ENCODE assay signal across 1 cellular context in the genomic region with DNA sequence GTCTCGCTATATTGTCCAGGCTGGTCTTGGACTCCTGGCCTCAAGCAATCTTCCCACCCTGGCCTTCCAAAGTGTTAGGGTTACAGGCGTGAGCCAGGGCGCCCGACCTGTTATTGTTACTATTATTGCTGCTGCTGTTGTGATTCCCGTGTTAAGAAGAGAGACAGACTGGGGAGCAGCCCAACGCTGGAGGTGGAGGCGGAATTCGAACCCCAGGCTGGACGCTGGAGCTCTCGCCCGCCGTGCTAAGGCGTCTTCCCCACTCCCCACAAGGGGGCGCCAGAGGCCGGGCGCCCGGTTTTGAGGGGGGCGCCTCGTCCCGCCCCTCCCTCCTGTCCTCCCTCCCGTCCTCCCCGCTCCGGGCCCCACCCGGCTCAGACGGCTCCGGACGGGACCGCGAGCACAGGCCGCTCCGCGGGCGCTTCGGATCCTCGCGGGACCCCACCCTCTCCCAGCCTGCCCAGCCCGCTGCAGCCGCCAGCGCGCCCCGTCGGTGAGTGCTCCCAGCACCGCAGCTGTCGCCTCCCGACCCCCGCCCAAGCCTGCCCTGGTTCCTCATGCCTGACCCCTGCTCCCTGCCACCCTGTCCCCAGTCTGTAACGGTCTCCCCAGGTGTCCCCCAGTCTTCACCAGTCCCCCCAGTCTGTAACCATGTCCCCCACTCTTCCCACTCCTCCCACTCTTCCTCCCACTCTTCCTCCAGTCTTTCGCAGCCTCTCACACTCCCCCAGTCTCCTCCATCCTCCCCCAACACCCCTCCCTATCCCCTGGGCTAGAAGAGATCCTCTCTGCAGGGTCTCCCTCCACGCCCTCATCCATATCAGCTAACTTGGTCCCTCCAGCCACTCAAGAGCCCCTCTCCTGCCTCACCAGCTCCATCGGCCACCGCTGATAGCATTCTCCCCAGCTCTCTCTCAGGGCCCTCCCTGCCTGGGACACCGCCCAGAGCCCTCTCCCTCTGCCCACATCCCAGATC.
TF ChIP-seq lines count a peak whose summit lies in the region.

A gene with protein sequence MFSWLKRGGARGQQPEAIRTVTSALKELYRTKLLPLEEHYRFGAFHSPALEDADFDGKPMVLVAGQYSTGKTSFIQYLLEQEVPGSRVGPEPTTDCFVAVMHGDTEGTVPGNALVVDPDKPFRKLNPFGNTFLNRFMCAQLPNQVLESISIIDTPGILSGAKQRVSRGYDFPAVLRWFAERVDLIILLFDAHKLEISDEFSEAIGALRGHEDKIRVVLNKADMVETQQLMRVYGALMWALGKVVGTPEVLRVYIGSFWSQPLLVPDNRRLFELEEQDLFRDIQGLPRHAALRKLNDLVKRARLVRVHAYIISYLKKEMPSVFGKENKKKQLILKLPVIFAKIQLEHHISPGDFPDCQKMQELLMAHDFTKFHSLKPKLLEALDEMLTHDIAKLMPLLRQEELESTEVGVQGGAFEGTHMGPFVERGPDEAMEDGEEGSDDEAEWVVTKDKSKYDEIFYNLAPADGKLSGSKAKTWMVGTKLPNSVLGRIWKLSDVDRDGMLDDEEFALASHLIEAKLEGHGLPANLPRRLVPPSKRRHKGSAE (plus strand): TSS at position 377 of the 976 bp plus-strand sequence. CDS start 3,191 bp downstream, outside the sequence.

TF ChIP-seq in K562, 482 proteins besides CTCF, POLR2A, EP300 and RAD21 (continued from another document and continues in another):
- TF ChIP-seq, protein P1, sequence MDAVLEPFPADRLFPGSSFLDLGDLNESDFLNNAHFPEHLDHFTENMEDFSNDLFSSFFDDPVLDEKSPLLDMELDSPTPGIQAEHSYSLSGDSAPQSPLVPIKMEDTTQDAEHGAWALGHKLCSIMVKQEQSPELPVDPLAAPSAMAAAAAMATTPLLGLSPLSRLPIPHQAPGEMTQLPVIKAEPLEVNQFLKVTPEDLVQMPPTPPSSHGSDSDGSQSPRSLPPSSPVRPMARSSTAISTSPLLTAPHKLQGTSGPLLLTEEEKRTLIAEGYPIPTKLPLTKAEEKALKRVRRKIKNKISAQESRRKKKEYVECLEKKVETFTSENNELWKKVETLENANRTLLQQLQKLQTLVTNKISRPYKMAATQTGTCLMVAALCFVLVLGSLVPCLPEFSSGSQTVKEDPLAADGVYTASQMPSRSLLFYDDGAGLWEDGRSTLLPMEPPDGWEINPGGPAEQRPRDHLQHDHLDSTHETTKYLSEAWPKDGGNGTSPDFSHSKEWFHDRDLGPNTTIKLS (IDR thresholded peaks at IDR 0.05; ENCODE audit: borderline replicate concordance, low read depth): no peak
- TF ChIP-seq SMAD2 (IDR thresholded peaks at IDR 0.05; ENCODE audit: low read depth, low read length) (no peak), ZNF274 (IDR thresholded peaks at IDR 0.05; ENCODE audit: borderline replicate concordance, low read depth, low read length) (no peak), CXXC5 (CRISPR knock-in tag; IDR thresholded peaks at IDR 0.05) (peak; percentile 78), RUNX1 (IDR thresholded peaks at IDR 0.05; ENCODE audit: low read depth) (no peak), RBM14 (IDR thresholded peaks at IDR 0.05; ENCODE audit: borderline replicate concordance, insufficient read depth, low read depth, low read length) (no peak), ZNF431 (CRISPR knock-in tag; IDR thresholded peaks at IDR 0.05) (0 out of 2 replicates have a peak, but pooled peaks have one; percentile 30), MAZ (CRISPR knock-in tag; conservative IDR thresholded peaks at IDR 0.05 in 1 of 2, IDR thresholded peaks at IDR 0.05 in 1 of 2) (peak; percentile 97 to 99), NCOA6 (IDR thresholded peaks at IDR 0.05) (no peak; the same call in 1 of the 2 replicates), HNRNPLL (IDR thresholded peaks at IDR 0.05; ENCODE audit: low read depth, low read length, poor library complexity, severe bottlenecking) (no peak), CBX1 (IDR thresholded peaks at IDR 0.05; ENCODE audit: low read depth) (peak; percentile 71; the same call in 1 of the 2 replicates), GTF2A2 (tag; IDR thresholded peaks at IDR 0.05) (no peak), PREB (CRISPR knock-in tag; IDR thresholded peaks at IDR 0.05) (no peak), ELK1 (CRISPR knock-in tag; IDR thresholded peaks at IDR 0.05) (no peak), ZKSCAN3 (CRISPR knock-in tag; IDR thresholded peaks at IDR 0.05) (no peak), ZFX (CRISPR knock-in tag; IDR thresholded peaks at IDR 0.05) (peak; percentile 58), POLR2H (tag; IDR thresholded peaks at IDR 0.05; ENCODE audit: low read depth) (no peak), ZSCAN29 (IDR thresholded peaks at IDR 0.05) (no peak), PTTG1 (tag; IDR thresholded peaks at IDR 0.05; ENCODE audit: low read depth) (no peak), KLF1 (tag; IDR thresholded peaks at IDR 0.05) (no peak), HNRNPL (IDR thresholded peaks at IDR 0.05; ENCODE audit: low read depth, low read length) (no peak), ESRRB (CRISPR knock-in tag; IDR thresholded peaks at IDR 0.05; ENCODE audit: borderline replicate concordance) (no peak), TRIM24 (IDR thresholded peaks at IDR 0.05) (peak in 1 of 2 experiments; percentile 7; a peak in 1 of 4 replicates), POLR2B (IDR thresholded peaks at IDR 0.05; ENCODE audit: low read depth, partially characterized antibody) (peak; percentile 50), TCFL5 (CRISPR knock-in tag; conservative IDR thresholded peaks at IDR 0.05) (no peak), PCBP1 (IDR thresholded peaks at IDR 0.05; ENCODE audit: low read depth, low read length, poor library complexity, severe bottlenecking) (peak; percentile 86)
- TF ChIP-seq, protein P2, sequence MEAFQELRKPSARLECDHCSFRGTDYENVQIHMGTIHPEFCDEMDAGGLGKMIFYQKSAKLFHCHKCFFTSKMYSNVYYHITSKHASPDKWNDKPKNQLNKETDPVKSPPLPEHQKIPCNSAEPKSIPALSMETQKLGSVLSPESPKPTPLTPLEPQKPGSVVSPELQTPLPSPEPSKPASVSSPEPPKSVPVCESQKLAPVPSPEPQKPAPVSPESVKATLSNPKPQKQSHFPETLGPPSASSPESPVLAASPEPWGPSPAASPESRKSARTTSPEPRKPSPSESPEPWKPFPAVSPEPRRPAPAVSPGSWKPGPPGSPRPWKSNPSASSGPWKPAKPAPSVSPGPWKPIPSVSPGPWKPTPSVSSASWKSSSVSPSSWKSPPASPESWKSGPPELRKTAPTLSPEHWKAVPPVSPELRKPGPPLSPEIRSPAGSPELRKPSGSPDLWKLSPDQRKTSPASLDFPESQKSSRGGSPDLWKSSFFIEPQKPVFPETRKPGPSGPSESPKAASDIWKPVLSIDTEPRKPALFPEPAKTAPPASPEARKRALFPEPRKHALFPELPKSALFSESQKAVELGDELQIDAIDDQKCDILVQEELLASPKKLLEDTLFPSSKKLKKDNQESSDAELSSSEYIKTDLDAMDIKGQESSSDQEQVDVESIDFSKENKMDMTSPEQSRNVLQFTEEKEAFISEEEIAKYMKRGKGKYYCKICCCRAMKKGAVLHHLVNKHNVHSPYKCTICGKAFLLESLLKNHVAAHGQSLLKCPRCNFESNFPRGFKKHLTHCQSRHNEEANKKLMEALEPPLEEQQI (IDR thresholded peaks at IDR 0.05): no peak
- TF ChIP-seq, protein P3, sequence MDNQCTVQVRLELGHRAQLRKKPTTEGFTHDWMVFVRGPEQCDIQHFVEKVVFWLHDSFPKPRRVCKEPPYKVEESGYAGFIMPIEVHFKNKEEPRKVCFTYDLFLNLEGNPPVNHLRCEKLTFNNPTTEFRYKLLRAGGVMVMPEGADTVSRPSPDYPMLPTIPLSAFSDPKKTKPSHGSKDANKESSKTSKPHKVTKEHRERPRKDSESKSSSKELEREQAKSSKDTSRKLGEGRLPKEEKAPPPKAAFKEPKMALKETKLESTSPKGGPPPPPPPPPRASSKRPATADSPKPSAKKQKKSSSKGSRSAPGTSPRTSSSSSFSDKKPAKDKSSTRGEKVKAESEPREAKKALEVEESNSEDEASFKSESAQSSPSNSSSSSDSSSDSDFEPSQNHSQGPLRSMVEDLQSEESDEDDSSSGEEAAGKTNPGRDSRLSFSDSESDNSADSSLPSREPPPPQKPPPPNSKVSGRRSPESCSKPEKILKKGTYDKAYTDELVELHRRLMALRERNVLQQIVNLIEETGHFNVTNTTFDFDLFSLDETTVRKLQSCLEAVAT (IDR thresholded peaks at IDR 0.05): 0 out of 4 replicates have a peak, but pooled peaks of 1 of the 2 experiments have one; percentile 43
- TF ChIP-seq, protein P4, sequence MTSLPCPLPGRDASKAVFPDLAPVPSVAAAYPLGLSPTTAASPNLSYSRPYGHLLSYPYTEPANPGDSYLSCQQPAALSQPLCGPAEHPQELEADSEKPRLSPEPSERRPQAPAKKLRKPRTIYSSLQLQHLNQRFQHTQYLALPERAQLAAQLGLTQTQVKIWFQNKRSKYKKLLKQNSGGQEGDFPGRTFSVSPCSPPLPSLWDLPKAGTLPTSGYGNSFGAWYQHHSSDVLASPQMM (CRISPR knock-in tag; IDR thresholded peaks at IDR 0.05): no peak
- TF ChIP-seq, protein P5, sequence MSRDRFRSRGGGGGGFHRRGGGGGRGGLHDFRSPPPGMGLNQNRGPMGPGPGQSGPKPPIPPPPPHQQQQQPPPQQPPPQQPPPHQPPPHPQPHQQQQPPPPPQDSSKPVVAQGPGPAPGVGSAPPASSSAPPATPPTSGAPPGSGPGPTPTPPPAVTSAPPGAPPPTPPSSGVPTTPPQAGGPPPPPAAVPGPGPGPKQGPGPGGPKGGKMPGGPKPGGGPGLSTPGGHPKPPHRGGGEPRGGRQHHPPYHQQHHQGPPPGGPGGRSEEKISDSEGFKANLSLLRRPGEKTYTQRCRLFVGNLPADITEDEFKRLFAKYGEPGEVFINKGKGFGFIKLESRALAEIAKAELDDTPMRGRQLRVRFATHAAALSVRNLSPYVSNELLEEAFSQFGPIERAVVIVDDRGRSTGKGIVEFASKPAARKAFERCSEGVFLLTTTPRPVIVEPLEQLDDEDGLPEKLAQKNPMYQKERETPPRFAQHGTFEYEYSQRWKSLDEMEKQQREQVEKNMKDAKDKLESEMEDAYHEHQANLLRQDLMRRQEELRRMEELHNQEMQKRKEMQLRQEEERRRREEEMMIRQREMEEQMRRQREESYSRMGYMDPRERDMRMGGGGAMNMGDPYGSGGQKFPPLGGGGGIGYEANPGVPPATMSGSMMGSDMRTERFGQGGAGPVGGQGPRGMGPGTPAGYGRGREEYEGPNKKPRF (IDR thresholded peaks at IDR 0.05; ENCODE audit: low read depth, low read length): no peak
- TF ChIP-seq, protein P6, sequence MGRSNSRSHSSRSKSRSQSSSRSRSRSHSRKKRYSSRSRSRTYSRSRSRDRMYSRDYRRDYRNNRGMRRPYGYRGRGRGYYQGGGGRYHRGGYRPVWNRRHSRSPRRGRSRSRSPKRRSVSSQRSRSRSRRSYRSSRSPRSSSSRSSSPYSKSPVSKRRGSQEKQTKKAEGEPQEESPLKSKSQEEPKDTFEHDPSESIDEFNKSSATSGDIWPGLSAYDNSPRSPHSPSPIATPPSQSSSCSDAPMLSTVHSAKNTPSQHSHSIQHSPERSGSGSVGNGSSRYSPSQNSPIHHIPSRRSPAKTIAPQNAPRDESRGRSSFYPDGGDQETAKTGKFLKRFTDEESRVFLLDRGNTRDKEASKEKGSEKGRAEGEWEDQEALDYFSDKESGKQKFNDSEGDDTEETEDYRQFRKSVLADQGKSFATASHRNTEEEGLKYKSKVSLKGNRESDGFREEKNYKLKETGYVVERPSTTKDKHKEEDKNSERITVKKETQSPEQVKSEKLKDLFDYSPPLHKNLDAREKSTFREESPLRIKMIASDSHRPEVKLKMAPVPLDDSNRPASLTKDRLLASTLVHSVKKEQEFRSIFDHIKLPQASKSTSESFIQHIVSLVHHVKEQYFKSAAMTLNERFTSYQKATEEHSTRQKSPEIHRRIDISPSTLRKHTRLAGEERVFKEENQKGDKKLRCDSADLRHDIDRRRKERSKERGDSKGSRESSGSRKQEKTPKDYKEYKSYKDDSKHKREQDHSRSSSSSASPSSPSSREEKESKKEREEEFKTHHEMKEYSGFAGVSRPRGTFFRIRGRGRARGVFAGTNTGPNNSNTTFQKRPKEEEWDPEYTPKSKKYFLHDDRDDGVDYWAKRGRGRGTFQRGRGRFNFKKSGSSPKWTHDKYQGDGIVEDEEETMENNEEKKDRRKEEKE (IDR thresholded peaks at IDR 0.05; ENCODE audit: borderline replicate concordance in 1 of 2, control insufficient read depth in 1 of 2, low read depth in 2 of 2, low read length in 1 of 2): no peak
- TF ChIP-seq, protein P7, sequence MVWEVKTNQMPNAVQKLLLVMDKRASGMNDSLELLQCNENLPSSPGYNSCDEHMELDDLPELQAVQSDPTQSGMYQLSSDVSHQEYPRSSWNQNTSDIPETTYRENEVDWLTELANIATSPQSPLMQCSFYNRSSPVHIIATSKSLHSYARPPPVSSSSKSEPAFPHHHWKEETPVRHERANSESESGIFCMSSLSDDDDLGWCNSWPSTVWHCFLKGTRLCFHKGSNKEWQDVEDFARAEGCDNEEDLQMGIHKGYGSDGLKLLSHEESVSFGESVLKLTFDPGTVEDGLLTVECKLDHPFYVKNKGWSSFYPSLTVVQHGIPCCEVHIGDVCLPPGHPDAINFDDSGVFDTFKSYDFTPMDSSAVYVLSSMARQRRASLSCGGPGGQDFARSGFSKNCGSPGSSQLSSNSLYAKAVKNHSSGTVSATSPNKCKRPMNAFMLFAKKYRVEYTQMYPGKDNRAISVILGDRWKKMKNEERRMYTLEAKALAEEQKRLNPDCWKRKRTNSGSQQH (CRISPR knock-in tag; IDR thresholded peaks at IDR 0.05): 0 out of 2 replicates have a peak, but pooled peaks have one; percentile 20
- TF ChIP-seq, protein P8, sequence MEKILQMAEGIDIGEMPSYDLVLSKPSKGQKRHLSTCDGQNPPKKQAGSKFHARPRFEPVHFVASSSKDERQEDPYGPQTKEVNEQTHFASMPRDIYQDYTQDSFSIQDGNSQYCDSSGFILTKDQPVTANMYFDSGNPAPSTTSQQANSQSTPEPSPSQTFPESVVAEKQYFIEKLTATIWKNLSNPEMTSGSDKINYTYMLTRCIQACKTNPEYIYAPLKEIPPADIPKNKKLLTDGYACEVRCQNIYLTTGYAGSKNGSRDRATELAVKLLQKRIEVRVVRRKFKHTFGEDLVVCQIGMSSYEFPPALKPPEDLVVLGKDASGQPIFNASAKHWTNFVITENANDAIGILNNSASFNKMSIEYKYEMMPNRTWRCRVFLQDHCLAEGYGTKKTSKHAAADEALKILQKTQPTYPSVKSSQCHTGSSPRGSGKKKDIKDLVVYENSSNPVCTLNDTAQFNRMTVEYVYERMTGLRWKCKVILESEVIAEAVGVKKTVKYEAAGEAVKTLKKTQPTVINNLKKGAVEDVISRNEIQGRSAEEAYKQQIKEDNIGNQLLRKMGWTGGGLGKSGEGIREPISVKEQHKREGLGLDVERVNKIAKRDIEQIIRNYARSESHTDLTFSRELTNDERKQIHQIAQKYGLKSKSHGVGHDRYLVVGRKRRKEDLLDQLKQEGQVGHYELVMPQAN (IDR thresholded peaks at IDR 0.05; ENCODE audit: borderline replicate concordance): peak; percentile 54
